In genomic region chr14:72754949-72755348, GRCh38 we compare ENCODE assay signal across 22 cellular contexts.
"Had no signal": no experiment of that assay in that cellular context is flagged by ENCODE, and none has a peak within 500 bp of the region (broad histone marks: within the 10 kb centered on the region; RNA-seq: fewer than 3 reads in every experiment).

No MANE protein-coding gene starts in this region.

- FAIRE-seq: HepG2 had no signal

- DNase-seq: IMR-90, Karpas-422, KG1, MG63, NCI-H1092, NCI-H1105 treated with DMSO at 0.1 percent for 48 hours, NCI-H1417 treated with DMSO at 0.1 percent for 48 hours, NCI-H187, NCI-H2029, NCI-H2081 treated with DMSO at 0.1 percent for 48 hours, NCI-H2171, NCI-H226, NCI-H446, NCI-H510A, NCI-H524 treated with DMSO at 0.1 percent for 48 hours, NCI-H69, NCI-H774, SHP77 had no signal

- H3K27ac ChIP-seq: RWPE1 had no signal

- H3K27me3 ChIP-seq: MG63 had no signal

- ATAC-seq: HepG2, Panc1, SK-N-SH treated with all-trans-retinoic acid at 6 μM for 48 hours had no signal

- H3K4me3 ChIP-seq: MG63 had no signal
